Comparison of ENCODE assay signal across 20 cellular contexts in the genomic region with DNA sequence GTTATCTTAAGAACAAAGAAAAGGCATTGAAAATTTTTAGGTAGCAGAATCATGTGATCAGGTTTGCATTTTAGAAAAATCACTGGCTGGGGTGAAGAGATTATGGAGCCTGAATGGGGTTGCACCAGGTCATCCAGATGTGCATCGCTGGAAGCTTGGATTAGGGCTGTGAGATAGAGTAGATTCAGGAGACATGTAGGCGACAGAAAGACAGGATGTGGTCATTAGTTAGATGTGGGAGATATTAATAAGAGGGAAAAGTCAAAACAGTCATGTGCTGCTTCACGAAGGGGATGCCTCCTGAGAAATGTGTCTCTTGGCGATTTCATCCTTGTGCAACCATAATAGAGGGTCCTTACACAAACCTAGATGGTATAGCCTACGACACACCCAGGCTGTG. TPM values are rescaled to one million over a fixed set of nuclear protein-coding genes. Genes with fewer than 3 reads are reported as not detected.
DNase-seq lines count a peak whose midpoint lies in the region; TF ChIP-seq lines count a peak whose summit lies in the region.
"Had no signal": no experiment of that assay in that cellular context is flagged by ENCODE, and none has a peak within 500 bp of the region (broad histone marks: within the 10 kb centered on the region; RNA-seq: fewer than 3 reads in every experiment).

No MANE protein-coding gene starts in this region.

- H3K4me2 ChIP-seq in BLaER1 treated with 17β-estradiol and CSF1 and Interleukin-3, amounts not matched to agents 10 nM and 100 nM, result peak overlapping the region; percentile 23 to 63 (median 45); a peak in 21 of 22 replicates
- H3K4me2 ChIP-seq: KMS-11 had no signal

- H3K27me3 Mint-ChIP-seq in chondrocyte (ENCODE audit: low read depth) (no peaks in the 10 kb centered on the region), osteocyte (ENCODE audit: unreplicated experiment) (no peaks in the 10 kb centered on the region)

- no peaks in the 10 kb centered on the region for H3K9me3 Mint-ChIP-seq in chondrocyte (ENCODE audit: low read depth)
- H3K9me3 Mint-ChIP-seq in osteocyte (ENCODE audit: unreplicated experiment), result no peaks in the 10 kb centered on the region

- peaks cover 11 to 23% (median 16%) of the 10 kb centered on the region in 10 experiments for H3K4me1 ChIP-seq in BLaER1 treated with 17β-estradiol and CSF1 and Interleukin-3, amounts not matched to agents 10 nM and 100 nM
- H3K4me1 ChIP-seq in HEK293 (ENCODE audit: control insufficient read depth, insufficient read depth, low read length), result no peaks in the 10 kb centered on the region

- no peak overlapping the region for H3K4me3 Mint-ChIP-seq in chondrocyte (ENCODE audit: unreplicated experiment)
- no peak overlapping the region for H3K4me3 Mint-ChIP-seq in osteocyte (ENCODE audit: unreplicated experiment)
- H3K4me3 Mint-ChIP-seq: CD4-positive, alpha-beta memory T cell had no signal

- H3K27me3 ChIP-seq in BLaER1 treated with 17β-estradiol and CSF1 and Interleukin-3, amounts not matched to agents 10 nM and 100 nM, result no peaks in the 10 kb centered on the region

- no peak for DNase-seq in chondrocyte (ENCODE audit: low spot score)
- DNase-seq in osteocyte (ENCODE audit: extremely low spot score, unreplicated experiment), result no peak
- no peak for DNase-seq in COLO829 (ENCODE audit: low spot score)
- DNase-seq in DMS153 treated with DMSO at 0.1 percent for 48 hours (lab: John Stamatoyannopoulos, UW; ENCODE audit: unreplicated experiment), result no peak
- no peak for DNase-seq in GM10266 (ENCODE audit: extremely low spot score)
- DNase-seq: CD4-positive, alpha-beta memory T cell; DMS 273 treated with DMSO at 0.1 percent for 48 hours; DMS79 treated with DMSO at 0.1 percent for 48 hours; GF-D8; H7; IMR-90; MM.1S; NCI-H2029; NCI-H446 treated with DMSO at 0.1 percent for 48 hours; NCI-H69; SHP77 had no signal

- no peak overlapping the region for H3K9ac ChIP-seq in BLaER1 treated with 17β-estradiol and CSF1 and Interleukin-3, amounts not matched to agents 10 nM and 100 nM
- H3K9ac ChIP-seq: KMS-11 had no signal

- H3K9me3 ChIP-seq in BLaER1 treated with 17β-estradiol and CSF1 and Interleukin-3, amounts not matched to agents 10 nM and 100 nM (replicated peaks in 1 of 11), result peaks cover 11 to 38% (median 32%) of the 10 kb centered on the region in 11 experiments
- no peaks in the 10 kb centered on the region for H3K9me3 ChIP-seq in HEK293 (ENCODE audit: control insufficient read depth, insufficient read depth, low read depth, low read length)

- H3K4me1 Mint-ChIP-seq in chondrocyte (ENCODE audit: low read depth), result peaks cover 8% of the 10 kb centered on the region
- H3K4me1 Mint-ChIP-seq in osteocyte (ENCODE audit: unreplicated experiment), result no peaks in the 10 kb centered on the region

- POLR2A ChIA-PET in HEK293 (lab: Yijun Ruan, JAX), result no interaction called here

- H3K36me3 Mint-ChIP-seq in chondrocyte (ENCODE audit: low read depth) (peaks cover 8% of the 10 kb centered on the region), osteocyte (ENCODE audit: unreplicated experiment) (no peaks in the 10 kb centered on the region)
- H3K36me3 Mint-ChIP-seq: CD4-positive, alpha-beta memory T cell had no signal

- peaks cover 0 to 45% (median 22%) of the 10 kb centered on the region in 11 experiments; a peak in 12 of 22 replicates for H4K20me1 ChIP-seq in BLaER1 treated with 17β-estradiol and CSF1 and Interleukin-3, amounts not matched to agents 10 nM and 100 nM

- CTCF ChIA-PET in HEK293 (lab: Yijun Ruan, JAX), result no interaction called here

- H3K27ac ChIP-seq in BLaER1 treated with 17β-estradiol and CSF1 and Interleukin-3, amounts not matched to agents 10 nM and 100 nM, result peak overlapping the region in 3 of 11 experiments; percentile 20 to 54 (median 42); a peak in 4 of 22 replicates
- no peak overlapping the region for H3K27ac ChIP-seq in HEK293 (ENCODE audit: extremely low read depth, low read depth, low read length)
- H3K27ac ChIP-seq: KMS-11, RWPE1 had no signal

- peak overlapping the region; percentile 4 for H3K27ac Mint-ChIP-seq in chondrocyte (ENCODE audit: unreplicated experiment)
- peak overlapping the region; percentile 25 for H3K27ac Mint-ChIP-seq in osteocyte (ENCODE audit: unreplicated experiment)

- TF ChIP-seq CTCF in HEK293 (tag by site-specific recombination; IDR thresholded peaks at IDR 0.05) (no peak), chondrocyte (IDR thresholded peaks at IDR 0.05) (no peak), osteocyte (IDR thresholded peaks at IDR 0.05) (no peak), GM10266 (IDR thresholded peaks at IDR 0.05; ENCODE audit: control insufficient read depth, insufficient read depth, low read depth, missing control alignments) (no peak)

- peaks cover 5 to 77% (median 47%) of the 10 kb centered on the region in 11 experiments; a peak in 21 of 22 replicates for H3K36me3 ChIP-seq in BLaER1 treated with 17β-estradiol and CSF1 and Interleukin-3, amounts not matched to agents 10 nM and 100 nM
- peaks cover 0 to 3% of the 10 kb centered on the region in 2 experiments; a peak in 1 of 3 replicates for H3K36me3 ChIP-seq in HEK293 (ENCODE audit: control insufficient read depth in 2 of 2, insufficient read depth in 1 of 2, low read length in 2 of 2)

- H3K4me3 ChIP-seq in BLaER1 treated with 17β-estradiol and CSF1 and Interleukin-3, amounts not matched to agents 10 nM and 100 nM, result no peak overlapping the region
- H3K4me3 ChIP-seq in HEK293 (ENCODE audit: low read depth, low read length), result no peak overlapping the region

TF ChIP-seq in HEK293, 187 proteins besides CTCF, POLR2A, EP300 and RAD21:
- TF ChIP-seq, protein P1, sequence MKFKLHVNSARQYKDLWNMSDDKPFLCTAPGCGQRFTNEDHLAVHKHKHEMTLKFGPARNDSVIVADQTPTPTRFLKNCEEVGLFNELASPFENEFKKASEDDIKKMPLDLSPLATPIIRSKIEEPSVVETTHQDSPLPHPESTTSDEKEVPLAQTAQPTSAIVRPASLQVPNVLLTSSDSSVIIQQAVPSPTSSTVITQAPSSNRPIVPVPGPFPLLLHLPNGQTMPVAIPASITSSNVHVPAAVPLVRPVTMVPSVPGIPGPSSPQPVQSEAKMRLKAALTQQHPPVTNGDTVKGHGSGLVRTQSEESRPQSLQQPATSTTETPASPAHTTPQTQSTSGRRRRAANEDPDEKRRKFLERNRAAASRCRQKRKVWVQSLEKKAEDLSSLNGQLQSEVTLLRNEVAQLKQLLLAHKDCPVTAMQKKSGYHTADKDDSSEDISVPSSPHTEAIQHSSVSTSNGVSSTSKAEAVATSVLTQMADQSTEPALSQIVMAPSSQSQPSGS (tag by site-specific recombination; IDR thresholded peaks at IDR 0.05; ENCODE audit: low read depth), result no peak
- TF ChIP-seq PRDM10 (tag by site-specific recombination; IDR thresholded peaks at IDR 0.05) (0 out of 2 replicates have a peak, but pooled peaks have one; percentile 18), ZNF202 (tag by site-specific recombination; IDR thresholded peaks at IDR 0.05; ENCODE audit: borderline replicate concordance) (no peak), REST (tag by site-specific recombination; IDR thresholded peaks at IDR 0.05) (no peak)
TF ChIP-seq in HEK293: peak in this region for 1.

RNA-seq across cellular contexts. Expression of gene TEAD4, which starts 25.1 kb away (rescaled TPM):
- total RNA-seq in chondrocyte (24.1 to 26.0 TPM (median 24.9 TPM) in 3 replicates), osteocyte (28.9 and 30.0 TPM in 2 replicates)
- total RNA-seq: CD4-positive, alpha-beta memory T cell had no signal
